ENCODE assay signal across 23 cellular contexts in genomic region chr1:61907102-61907501, GRCh38.
"Had no signal": no experiment of that assay in that cellular context is flagged by ENCODE, and none has a peak within 500 bp of the region (broad histone marks: within the 10 kb centered on the region; RNA-seq: fewer than 3 reads in every experiment).

No MANE protein-coding gene starts in this region.

- H3K36me3 ChIP-seq: neutrophil, uterus had no signal

- H3K27me3 ChIP-seq: foreskin keratinocyte, hepatocyte, neutrophil, right lobe of liver, tibial artery, upper lobe of left lung, uterus had no signal

- H3K4me3 ChIP-seq: coronary artery, hepatocyte, left ventricle myocardium inferior, lower lobe of right lung, psoas muscle, right lobe of liver, tibial artery, upper lobe of left lung, uterus had no signal

- H3K27me3 Mint-ChIP-seq: natural killer cell treated with Interleukin-12 subunit alpha and Interleukin-12 subunit beta and Interleukin-15 and Interleukin-18, amount 100 ng/mL, for 72 hours; stimulated activated memory B cell treated with anti-CD40 and anti-IgM and Interleukin-4, amounts not matched to agents 10 μg/mL and 1 μg/mL and 100 μg/mL, for 72 hours; stimulated activated naive CD8-positive, alpha-beta T cell treated with anti-CD3 and anti-CD28 coated beads, Interleukin-15, Interleukin-2, amounts not matched to agents 100 ng/mL and 50 ng/mL, for 24 hours had no signal

- H3K36me3 Mint-ChIP-seq: natural killer cell treated with Interleukin-12 subunit alpha and Interleukin-12 subunit beta and Interleukin-15 and Interleukin-18, amount 100 ng/mL, for 72 hours had no signal

- H3K4me1 ChIP-seq: foreskin keratinocyte, left ventricle myocardium inferior, lower lobe of right lung, psoas muscle, right lobe of liver, upper lobe of left lung, uterus had no signal

- DNase-seq: effector memory CD4-positive, alpha-beta T cell; foreskin keratinocyte; head of caudate nucleus; kidney; left cardiac atrium; left ventricle myocardium inferior; lower lobe of right lung; mesenchymal stem cell; midbrain; psoas muscle; retina; right lobe of liver; stimulated activated CD4-positive, alpha-beta T cell treated with anti-CD3 and anti-CD28 coated beads, Interleukin-4, amount 100 ng/mL, for 1 hour; stimulated activated CD8-positive, alpha-beta memory T cell treated with anti-CD3 and anti-CD28 coated beads, Interleukin-4, amount 100 ng/mL, for 48 hours; tibial artery; upper lobe of left lung; uterus had no signal

- H3K27ac ChIP-seq: coronary artery, foreskin keratinocyte, hepatocyte, left ventricle myocardium inferior, lower lobe of right lung, neutrophil, psoas muscle, right lobe of liver, tibial artery, upper lobe of left lung, uterus had no signal

- H3K9me3 Mint-ChIP-seq: natural killer cell treated with Interleukin-12 subunit alpha and Interleukin-12 subunit beta and Interleukin-15 and Interleukin-18, amount 100 ng/mL, for 72 hours; stimulated activated memory B cell treated with anti-CD40 and anti-IgM and Interleukin-4, amounts not matched to agents 10 μg/mL and 1 μg/mL and 100 μg/mL, for 72 hours; stimulated activated naive CD8-positive, alpha-beta T cell treated with anti-CD3 and anti-CD28 coated beads, Interleukin-15, Interleukin-2, amounts not matched to agents 100 ng/mL and 50 ng/mL, for 24 hours had no signal

- H3K4me1 Mint-ChIP-seq: stimulated activated memory B cell treated with anti-CD40 and anti-IgM and Interleukin-4, amounts not matched to agents 10 μg/mL and 1 μg/mL and 100 μg/mL, for 72 hours had no signal

- H3K27ac Mint-ChIP-seq: natural killer cell treated with Interleukin-12 subunit alpha and Interleukin-12 subunit beta and Interleukin-15 and Interleukin-18, amount 100 ng/mL, for 72 hours; stimulated activated memory B cell treated with anti-CD40 and anti-IgM and Interleukin-4, amounts not matched to agents 10 μg/mL and 1 μg/mL and 100 μg/mL, for 72 hours; stimulated activated naive CD8-positive, alpha-beta T cell treated with anti-CD3 and anti-CD28 coated beads, Interleukin-15, Interleukin-2, amounts not matched to agents 100 ng/mL and 50 ng/mL, for 24 hours had no signal

- H3K9me3 ChIP-seq: left ventricle myocardium inferior, lower lobe of right lung, neutrophil, psoas muscle, right lobe of liver, tibial artery, upper lobe of left lung, uterus had no signal

- ATAC-seq: foreskin keratinocyte; left cardiac atrium; lower lobe of right lung; natural killer cell treated with Interleukin-12 subunit alpha and Interleukin-12 subunit beta and Interleukin-15 and Interleukin-18, amount 100 ng/mL, for 72 hours; psoas muscle; stimulated activated memory B cell treated with anti-CD40 and anti-IgM and Interleukin-4, amounts not matched to agents 10 μg/mL and 1 μg/mL and 100 μg/mL, for 72 hours had no signal

- H3K4me3 Mint-ChIP-seq: natural killer cell treated with Interleukin-12 subunit alpha and Interleukin-12 subunit beta and Interleukin-15 and Interleukin-18, amount 100 ng/mL, for 72 hours; stimulated activated memory B cell treated with anti-CD40 and anti-IgM and Interleukin-4, amounts not matched to agents 10 μg/mL and 1 μg/mL and 100 μg/mL, for 72 hours; stimulated activated naive CD8-positive, alpha-beta T cell treated with anti-CD3 and anti-CD28 coated beads, Interleukin-15, Interleukin-2, amounts not matched to agents 100 ng/mL and 50 ng/mL, for 24 hours had no signal
